ENCODE assay signal across 1 cellular context in genomic region chr11:13033760-13034533, GRCh38.
TF ChIP-seq lines count a peak whose summit lies in the region.

No MANE protein-coding gene starts in this region.

TF ChIP-seq in H1, 55 proteins besides CTCF, POLR2A, EP300 and RAD21:
- no peak for TF ChIP-seq ATF2 (IDR thresholded peaks at IDR 0.05; ENCODE audit: low read length)
- no peak for TF ChIP-seq YY1 (IDR thresholded peaks at IDR 0.05; ENCODE audit: low read depth, low read length)
- TF ChIP-seq SAP30 (IDR thresholded peaks at IDR 0.05; ENCODE audit: insufficient read depth, insufficient replicate concordance, low read length), result no peak
- no peak for TF ChIP-seq CREB1 (IDR thresholded peaks at IDR 0.05)
- no peak for TF ChIP-seq SIRT6 (IDR thresholded peaks at IDR 0.05; ENCODE audit: low read length)
- no peak for TF ChIP-seq TBP (IDR thresholded peaks at IDR 0.05; ENCODE audit: low read depth, low read length)
- TF ChIP-seq SP2 (IDR thresholded peaks at IDR 0.05; ENCODE audit: low read length), result no peak
- TF ChIP-seq KDM5A (IDR thresholded peaks at IDR 0.05; ENCODE audit: low read length), result no peak
- TF ChIP-seq FOSL1 (IDR thresholded peaks at IDR 0.05; ENCODE audit: insufficient read depth, low read depth, low read length), result no peak
- no peak for TF ChIP-seq MAX (IDR thresholded peaks at IDR 0.05)
